20 cellular contexts compared by ENCODE assay signal in the genomic region with DNA sequence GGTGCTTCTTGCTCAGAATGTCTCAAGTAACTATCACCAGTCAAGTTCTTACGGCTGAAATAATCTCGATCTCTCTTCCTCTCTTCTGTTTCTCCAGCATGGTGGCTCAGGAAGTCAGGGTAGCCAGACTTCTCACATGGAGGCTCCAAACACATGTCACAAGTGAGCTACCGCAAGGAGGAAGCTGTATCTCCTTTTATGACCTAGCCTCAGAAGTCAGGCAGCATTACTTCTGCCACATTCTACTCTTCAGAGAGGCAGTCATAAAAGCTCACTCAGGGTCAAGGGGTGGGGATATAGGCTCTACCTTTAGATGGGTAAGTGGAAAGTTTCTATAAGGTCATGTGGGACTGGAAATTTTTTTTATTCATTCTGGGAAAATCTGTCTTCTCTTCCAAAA.
"Had no signal": no experiment of that assay in that cellular context is flagged by ENCODE, and none has a peak within 500 bp of the region (broad histone marks: within the 10 kb centered on the region; RNA-seq: fewer than 3 reads in every experiment).

No MANE protein-coding gene starts in this region.

- H3K4me3 ChIP-seq: gastroesophageal sphincter, prostate gland, testis, uterus had no signal

- H3K4me3 Mint-ChIP-seq: activated CD4-positive, alpha-beta T cell treated with anti-CD3 and anti-CD28 coated beads, Interleukin-2, amount 10 ng/mL, durations not matched to agents 7 days and 5 days; activated naive CD8-positive, alpha-beta T cell treated with anti-CD3 and anti-CD28 coated beads for 36 hours; activated T-cell treated with anti-CD3 and anti-CD28 coated beads, Interleukin-2, amount 50 U/mL, for 24 hours; activated T-helper 17 cell treated with anti-CD3 and anti-CD28 coated beads, Interleukin-2, amount 50 U/mL, for 72 hours; memory B cell had no signal

- H3K9me3 Mint-ChIP-seq: activated CD4-positive, alpha-beta T cell treated with anti-CD3 and anti-CD28 coated beads, Interleukin-2, amount 10 ng/mL, durations not matched to agents 7 days and 5 days; activated naive CD8-positive, alpha-beta T cell treated with anti-CD3 and anti-CD28 coated beads for 36 hours; memory B cell had no signal

- H3K36me3 Mint-ChIP-seq: activated naive CD8-positive, alpha-beta T cell treated with anti-CD3 and anti-CD28 coated beads for 36 hours; memory B cell; naive B cell had no signal

- H3K4me1 Mint-ChIP-seq: activated naive CD8-positive, alpha-beta T cell treated with anti-CD3 and anti-CD28 coated beads for 36 hours; memory B cell; naive B cell had no signal

- DNase-seq: activated CD4-positive, alpha-beta T cell treated with anti-CD3 and anti-CD28 coated beads, Interleukin-2, amount 10 ng/mL, durations not matched to agents 7 days and 5 days; activated CD4-positive, CD25-positive, alpha-beta regulatory T cell treated with anti-CD3 and anti-CD28 coated beads, Interleukin-2, amount 50 U/mL, for 72 hours; activated naive CD4-positive, alpha-beta T cell treated with Interleukin-2 at 50 U/mL for 16 hours; activated naive CD8-positive, alpha-beta T cell treated with anti-CD3 and anti-CD28 coated beads for 36 hours; activated T-cell treated with anti-CD3 and anti-CD28 coated beads, Interleukin-2, amount 50 U/mL, for 24 hours; central memory CD4-positive, alpha-beta T cell; head of caudate nucleus; hypothalamus; naive B cell; stimulated activated CD4-positive, alpha-beta T cell treated with anti-CD3 and anti-CD28 coated beads, Interleukin-2, amount 100 ng/mL, for 48 hours; stimulated activated CD8-positive, alpha-beta memory T cell treated with anti-CD3 and anti-CD28 coated beads, Interleukin-4, amount 100 ng/mL, for 48 hours; stimulated activated naive CD4-positive, alpha-beta T cell; testis; trophoblast cell; uterus; WERI-Rb-1 had no signal

- H3K27ac ChIP-seq: gastroesophageal sphincter, prostate gland, testis, uterus, WERI-Rb-1 had no signal

- H3K4me1 ChIP-seq: gastroesophageal sphincter, prostate gland, uterus had no signal

- H3K27me3 ChIP-seq: testis, uterus had no signal

- H3K27ac Mint-ChIP-seq: activated CD4-positive, alpha-beta T cell treated with anti-CD3 and anti-CD28 coated beads, Interleukin-2, amount 10 ng/mL, durations not matched to agents 7 days and 5 days; activated naive CD8-positive, alpha-beta T cell treated with anti-CD3 and anti-CD28 coated beads for 36 hours; activated T-cell treated with anti-CD3 and anti-CD28 coated beads, Interleukin-2, amount 50 U/mL, for 24 hours; activated T-helper 17 cell treated with anti-CD3 and anti-CD28 coated beads, Interleukin-2, amount 50 U/mL, for 72 hours; memory B cell; naive B cell had no signal

- H3K9me3 ChIP-seq: gastroesophageal sphincter, prostate gland, testis, uterus had no signal

- ATAC-seq: activated T-helper 17 cell treated with anti-CD3 and anti-CD28 coated beads, Interleukin-2, amount 50 U/mL, for 72 hours; gastroesophageal sphincter had no signal

- H3K36me3 ChIP-seq: gastroesophageal sphincter, prostate gland, uterus, WERI-Rb-1 had no signal
